Comparison of ENCODE assay signal across 18 cellular contexts in genomic region chr2:43306197-43306596, GRCh38.
DNase-seq lines count a peak whose midpoint lies in the region; ATAC-seq and TF ChIP-seq lines count a peak whose summit lies in the region.
"Had no signal": no experiment of that assay in that cellular context is flagged by ENCODE, and none has a peak within 500 bp of the region (broad histone marks: within the 10 kb centered on the region; RNA-seq: fewer than 3 reads in every experiment).

No MANE protein-coding gene starts in this region.

- peak overlapping the region; percentile 85 for H3K27ac ChIP-seq in left ventricle myocardium inferior (replicated peaks)
- peak overlapping the region; percentile 22 to 79 for H3K27ac ChIP-seq in lung (ENCODE audit: low read depth in 1 of 2, low read length in 1 of 2)
- peak overlapping the region in 4 of 5 donors; percentile 62 to 83 (median 72) for H3K27ac ChIP-seq in stomach
- peak overlapping the region; percentile 85 for H3K27ac ChIP-seq in vagina
- H3K27ac ChIP-seq: brain microvascular endothelial cell had no signal

- WGBS in lung, 2 donors, result 97 to 99% methylated on average over 5 of the region's 5 CpGs
- 96 to 100% (median 100%) methylated on average over 3 to 5 of the region's 5 CpGs for WGBS in stomach, 5 donors

- H3K4me1 ChIP-seq in left ventricle myocardium inferior (peaks cover 65% of the 10 kb centered on the region), lung (ENCODE audit: control insufficient read depth in 2 of 2, insufficient read depth in 2 of 2, low read length in 2 of 2) (peaks cover 10 to 17% of the 10 kb centered on the region in 2 donors), stomach (peaks cover 20 to 54% (median 38%) of the 10 kb centered on the region in 4 donors), vagina (peaks cover 48% of the 10 kb centered on the region)
- H3K4me1 ChIP-seq: colonic mucosa had no signal

- intact Hi-C loops in left ventricle myocardium inferior (cut with micrococcal nuclease) (no loop called here), left cardiac atrium (cut with DNase I) (loop anchor here in 1 of 2 donors (10.0 kb wide), 1 partner anchor 179 kb away; no protein-coding TSS in a partner anchor), stomach (cut with DNase I; ENCODE audit: low total_unique reads) (no loop called here), vagina (cut with DNase I) (no loop called here)

- ATAC-seq in left cardiac atrium (no peak), lung (ENCODE audit: insufficient read depth, low FRiP score) (no peak)
- ATAC-seq: activated CD4-positive, alpha-beta T cell treated with anti-CD3 and anti-CD28 coated beads for 36 hours; CD8-positive, alpha-beta T cell; natural killer cell treated with Interleukin-12 subunit alpha and Interleukin-12 subunit beta and Interleukin-15 and Interleukin-18, amount 100 ng/mL, for 72 hours had no signal

- H3K36me3 ChIP-seq in left ventricle myocardium inferior, result no peaks in the 10 kb centered on the region
- no peaks in the 10 kb centered on the region for H3K36me3 ChIP-seq in lung (ENCODE audit: control insufficient read depth in 2 of 2, insufficient read depth in 2 of 2, low read length in 2 of 2)
- no peaks in the 10 kb centered on the region for H3K36me3 ChIP-seq in stomach
- no peaks in the 10 kb centered on the region for H3K36me3 ChIP-seq in vagina
- H3K36me3 ChIP-seq: adrenal gland, brain microvascular endothelial cell, colonic mucosa had no signal

- no peak for TF ChIP-seq CTCF in left ventricle myocardium inferior (IDR thresholded peaks at IDR 0.05; ENCODE audit: borderline replicate concordance)
- TF ChIP-seq CTCF in lung (IDR thresholded peaks at IDR 0.05; ENCODE audit: control extremely low read depth, extremely low read depth), result no peak
- no peak for TF ChIP-seq CTCF in stomach (IDR thresholded peaks at IDR 0.05)
- TF ChIP-seq CTCF in vagina (IDR thresholded peaks at IDR 0.05), result no peak

- H3K9me3 ChIP-seq in left ventricle myocardium inferior (replicated peaks) (no peaks in the 10 kb centered on the region), lung (ENCODE audit: control insufficient read depth in 2 of 2, insufficient read depth in 1 of 2, low read length in 1 of 2) (no peaks in the 10 kb centered on the region), stomach (no peaks in the 10 kb centered on the region), vagina (no peaks in the 10 kb centered on the region)
- H3K9me3 ChIP-seq: adrenal gland, colonic mucosa had no signal

- TF ChIP-seq EP300 in stomach (IDR thresholded peaks at IDR 0.05), result no peak

- H3K4me3 ChIP-seq in left ventricle myocardium inferior, result no peak overlapping the region
- no peak overlapping the region for H3K4me3 ChIP-seq in lung
- no peak overlapping the region for H3K4me3 ChIP-seq in stomach
- H3K4me3 ChIP-seq in vagina, result no peak overlapping the region
- H3K4me3 ChIP-seq: adrenal gland, colonic mucosa had no signal

- no peak for TF ChIP-seq POLR2A in stomach (IDR thresholded peaks at IDR 0.05)
- TF ChIP-seq POLR2A in vagina (IDR thresholded peaks at IDR 0.05), result no peak

- DNase-seq in left ventricle myocardium inferior (no peak), left cardiac atrium (no peak), lung (ENCODE audit: low spot score) (no peak), stomach (no peak), vagina (ENCODE audit: extremely low spot score in 2 of 2) (peak in 1 of 2 donors; percentile 75), medulla oblongata (ENCODE audit: extremely low spot score) (no peak), NCI-H510A (lab: John Stamatoyannopoulos, UW) (no peak), NCI-H146 treated with DMSO at 0.1 percent for 48 hours (lab: John Stamatoyannopoulos, UW; ENCODE audit: unreplicated experiment) (no peak)
- DNase-seq: activated CD4-positive, alpha-beta T cell treated with anti-CD3 and anti-CD28 coated beads for 36 hours; AML-193; brain microvascular endothelial cell; CD8-positive, alpha-beta T cell; DMS 273 treated with DMSO at 0.1 percent for 48 hours; NCI-H146; NCI-H524 treated with DMSO at 0.1 percent for 48 hours had no signal

- H3K27me3 ChIP-seq in left ventricle myocardium inferior (ENCODE audit: low read depth) (no peaks in the 10 kb centered on the region), lung (ENCODE audit: control insufficient read depth, insufficient read depth) (no peaks in the 10 kb centered on the region), stomach (no peaks in the 10 kb centered on the region), vagina (no peaks in the 10 kb centered on the region)
- H3K27me3 ChIP-seq: adrenal gland, brain microvascular endothelial cell, colonic mucosa had no signal
